In the genomic region with DNA sequence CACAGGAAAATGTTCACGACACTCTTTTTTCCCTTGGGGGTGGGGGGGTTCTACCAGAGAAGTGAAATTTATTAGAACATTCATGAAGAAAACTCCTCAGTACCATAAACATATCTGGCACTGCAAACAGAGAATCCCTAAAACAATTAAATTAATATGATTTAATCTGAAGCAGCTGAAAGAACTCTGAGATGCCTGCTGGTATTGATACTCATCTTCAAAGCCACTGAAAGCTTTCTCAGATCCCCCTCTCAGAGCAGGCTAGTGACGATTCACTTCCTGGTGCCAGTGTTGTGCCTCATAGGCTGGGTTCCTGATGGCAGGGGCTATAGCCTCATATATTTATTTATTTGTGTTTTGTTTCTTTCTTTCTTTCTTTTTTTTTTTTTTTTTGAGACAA, we compare ENCODE assay signal across 14 cellular contexts.
"Had no signal": no experiment of that assay in that cellular context is flagged by ENCODE, and none has a peak within 500 bp of the region (broad histone marks: within the 10 kb centered on the region; RNA-seq: fewer than 3 reads in every experiment).

No MANE protein-coding gene starts in this region.

- H3K27ac Mint-ChIP-seq: activated CD4-positive, alpha-beta T cell treated with anti-CD3 and anti-CD28 coated beads, Interleukin-2, amount 10 ng/mL, durations not matched to agents 24 days and 14 days; activated naive CD8-positive, alpha-beta T cell treated with anti-CD3 and anti-CD28 coated beads, Interleukin-2, amount 10 ng/mL, durations not matched to agents 7 days and 5 days; activated T-cell treated with anti-CD3 and anti-CD28 coated beads, Interleukin-2, amount 50 U/mL, for 24 hours; immature natural killer cell; T-helper 1 cell treated with Interleukin-12 subunit alpha and Interleukin-12 subunit beta and Interleukin-4 antibody, amounts not matched to agents 30 μg/mL and 1 μg/mL, for 36 hours had no signal

- H3K27me3 Mint-ChIP-seq: activated CD4-positive, alpha-beta T cell treated with anti-CD3 and anti-CD28 coated beads, Interleukin-2, amount 10 ng/mL, durations not matched to agents 24 days and 14 days; activated T-cell treated with anti-CD3 and anti-CD28 coated beads, Interleukin-2, amount 50 U/mL, for 24 hours had no signal

- H3K36me3 Mint-ChIP-seq: immature natural killer cell had no signal

- H3K9me3 Mint-ChIP-seq: activated CD4-positive, alpha-beta T cell treated with anti-CD3 and anti-CD28 coated beads, Interleukin-2, amount 10 ng/mL, durations not matched to agents 24 days and 14 days; activated naive CD8-positive, alpha-beta T cell treated with anti-CD3 and anti-CD28 coated beads, Interleukin-2, amount 10 ng/mL, durations not matched to agents 7 days and 5 days; activated T-cell treated with anti-CD3 and anti-CD28 coated beads, Interleukin-2, amount 50 U/mL, for 24 hours; immature natural killer cell; mesothelial cell of epicardium; T-helper 1 cell treated with Interleukin-12 subunit alpha and Interleukin-12 subunit beta and Interleukin-4 antibody, amounts not matched to agents 30 μg/mL and 1 μg/mL, for 36 hours had no signal

- ATAC-seq: foreskin keratinocyte, left cardiac atrium, lower lobe of right lung had no signal

- H3K4me3 Mint-ChIP-seq: activated CD4-positive, alpha-beta T cell treated with anti-CD3 and anti-CD28 coated beads, Interleukin-2, amount 10 ng/mL, durations not matched to agents 24 days and 14 days; activated naive CD8-positive, alpha-beta T cell treated with anti-CD3 and anti-CD28 coated beads, Interleukin-2, amount 10 ng/mL, durations not matched to agents 7 days and 5 days; activated T-cell treated with anti-CD3 and anti-CD28 coated beads, Interleukin-2, amount 50 U/mL, for 24 hours; immature natural killer cell; mesothelial cell of epicardium; T-helper 1 cell treated with Interleukin-12 subunit alpha and Interleukin-12 subunit beta and Interleukin-4 antibody, amounts not matched to agents 30 μg/mL and 1 μg/mL, for 36 hours had no signal

- DNase-seq: activated CD4-positive, alpha-beta T cell treated with anti-CD3 and anti-CD28 coated beads, Interleukin-2, amount 10 ng/mL, durations not matched to agents 24 days and 14 days; activated gamma-delta T cell; activated naive CD8-positive, alpha-beta T cell treated with anti-CD3 and anti-CD28 coated beads, Interleukin-2, amount 10 ng/mL, durations not matched to agents 7 days and 5 days; activated T-cell treated with anti-CD3 and anti-CD28 coated beads, Interleukin-2, amount 50 U/mL, for 24 hours; anterior cingulate cortex; effector CD4-positive, alpha-beta T cell; foreskin keratinocyte; immature natural killer cell; left cardiac atrium; lower lobe of right lung; retina; trophoblast cell had no signal

- H3K4me1 Mint-ChIP-seq: immature natural killer cell had no signal
